10 cellular contexts compared by ENCODE assay signal in genomic region chr7:32658034-32658944, GRCh38.
DNase-seq lines count a peak whose midpoint lies in the region; ATAC-seq and TF ChIP-seq lines count a peak whose summit lies in the region.
"Had no signal": no experiment of that assay in that cellular context is flagged by ENCODE, and none has a peak within 500 bp of the region (broad histone marks: within the 10 kb centered on the region; RNA-seq: fewer than 3 reads in every experiment).

No MANE protein-coding gene starts in this region.

- no peaks in the 10 kb centered on the region for H3K36me3 Mint-ChIP-seq in T-cell

- TF ChIP-seq CTCF in RWPE2 (IDR thresholded peaks at IDR 0.05; ENCODE audit: poor library complexity, severe bottlenecking) (no peak), dorsolateral prefrontal cortex (IDR thresholded peaks at IDR 0.05 in 54 of 56, conservative IDR thresholded peaks at IDR 0.05 in 2 of 56; ENCODE audit: low read depth in 1 of 56, partially characterized antibody in 56 of 56) (no peak)

- POLR2A ChIA-PET in T-cell (lab: Charles Lee), result no interaction called here

- intact Hi-C loops in left colon (cut with DNase I, micrococcal nuclease) (no loop called here), dorsolateral prefrontal cortex (cut with DNase I) (no loop called here)

- no peak overlapping the region for H3K27ac ChIP-seq in RWPE2 (ENCODE audit: poor library complexity, severe bottlenecking)
- peak overlapping the region in 1 of 59 donors; percentile 52 for H3K27ac ChIP-seq in dorsolateral prefrontal cortex

- no peak overlapping the region for H3K27ac Mint-ChIP-seq in T-cell

- CTCF ChIA-PET in T-cell (lab: Charles Lee), result no interaction called here

- H3K27me3 ChIP-seq in RWPE2 (ENCODE audit: insufficient read depth, poor library complexity, severe bottlenecking) (no peaks in the 10 kb centered on the region), dorsolateral prefrontal cortex (no peaks in the 10 kb centered on the region)

- H3K27me3 Mint-ChIP-seq in T-cell, result peaks cover 0 to 16% of the 10 kb centered on the region in 2 donors

- H3K4me3 Mint-ChIP-seq in T-cell, result no peak overlapping the region

- DNase-seq in RWPE2 (ENCODE audit: low spot score), result no peak
- peak in 1 of 2 donors; percentile 51 for DNase-seq in left colon
- no peak for DNase-seq in dorsolateral prefrontal cortex
- no peak for DNase-seq in T-cell
- DNase-seq: activated gamma-delta T cell treated with Interleukin-2 at 50 U/mL for 16 hours, T-helper 1 cell had no signal

- no peaks in the 10 kb centered on the region for H3K9me3 ChIP-seq in RWPE2 (ENCODE audit: severe bottlenecking)

- no peaks in the 10 kb centered on the region for H3K36me3 ChIP-seq in RWPE2 (ENCODE audit: low read depth)

- no peaks in the 10 kb centered on the region for H3K4me1 Mint-ChIP-seq in T-cell

- H3K9me3 Mint-ChIP-seq in T-cell, result no peaks in the 10 kb centered on the region

- H3K4me3 ChIP-seq in RWPE2 (ENCODE audit: severe bottlenecking), result no peak overlapping the region
- no peak overlapping the region for H3K4me3 ChIP-seq in dorsolateral prefrontal cortex

- H3K4me1 ChIP-seq in RWPE2 (ENCODE audit: insufficient read depth, poor library complexity, severe bottlenecking), result peaks cover 6% of the 10 kb centered on the region

- ATAC-seq in GM18870 (IDR thresholded peaks at IDR 0.05; ENCODE audit: unreplicated experiment), result peak; percentile 61
- ATAC-seq in HG02970 (IDR thresholded peaks at IDR 0.05; ENCODE audit: low FRiP score, unreplicated experiment), result peak; percentile 72
- peak; percentile 87 for ATAC-seq in RWPE2 (ENCODE audit: low read depth)
- ATAC-seq in left colon, result peak; percentile 98
- ATAC-seq in T-cell (replicated peaks in 1 of 4), result no peak
- no peak for ATAC-seq in GM21526 (IDR thresholded peaks at IDR 0.05; ENCODE audit: low FRiP score, unreplicated experiment)
- no peak for ATAC-seq in HG02610 (IDR thresholded peaks at IDR 0.05; ENCODE audit: unreplicated experiment)

Comparison
In these comparisons a context has a peak if more than half of its experiments do, and no peak if none do; other contexts are left out.
1. ATAC-seq: peak in GM18870 (single experiment), HG02970 (single experiment), RWPE2 (single experiment) and left colon (single experiment); none in T-cell (0 of 4), GM21526 (single experiment) and HG02610 (single experiment).